Comparison of ENCODE assay signal across 1 cellular context in genomic region chr12:122062832-122063690, GRCh38.
TF ChIP-seq lines count a peak whose summit lies in the region.

No MANE protein-coding gene starts in this region.

TF ChIP-seq in HepG2, 621 proteins besides CTCF, POLR2A, EP300 and RAD21 (continued from another document and continues in another):
- TF ChIP-seq REPIN1 (CRISPR knock-in tag; IDR thresholded peaks at IDR 0.05; ENCODE audit: borderline replicate concordance, low read depth), result 0 out of 2 replicates have a peak, but pooled peaks have one; percentile 40
- no peak for TF ChIP-seq MAZ (IDR thresholded peaks at IDR 0.05; ENCODE audit: borderline replicate concordance, low read depth, low read length)
- TF ChIP-seq MAZ (CRISPR knock-in tag; IDR thresholded peaks at IDR 0.05; ENCODE audit: low read depth), result no peak
- TF ChIP-seq HIC2 (CRISPR knock-in tag; IDR thresholded peaks at IDR 0.05; ENCODE audit: low read depth), result no peak
- no peak for TF ChIP-seq ZNF296 (CRISPR knock-in tag; conservative IDR thresholded peaks at IDR 0.05)
- no peak for TF ChIP-seq SUZ12 (IDR thresholded peaks at IDR 0.05; ENCODE audit: low read depth, low read length)
- no peak for TF ChIP-seq ZBTB1 (CRISPR knock-in tag; IDR thresholded peaks at IDR 0.05; ENCODE audit: borderline replicate concordance)
- TF ChIP-seq ZNF841 (CRISPR knock-in tag; IDR thresholded peaks at IDR 0.05; ENCODE audit: borderline replicate concordance), result no peak
- no peak for TF ChIP-seq SYNCRIP (IDR thresholded peaks at IDR 0.05; ENCODE audit: insufficient read depth, low read depth, low read length)
- no peak for TF ChIP-seq ZNF850 (CRISPR knock-in tag; conservative IDR thresholded peaks at IDR 0.05)
- no peak for TF ChIP-seq PRMT3 (CRISPR knock-in tag; IDR thresholded peaks at IDR 0.05; ENCODE audit: borderline replicate concordance, low read depth)
- TF ChIP-seq ZNF766 (CRISPR knock-in tag; IDR thresholded peaks at IDR 0.05; ENCODE audit: borderline replicate concordance), result no peak
- TF ChIP-seq ZNF496 (CRISPR knock-in tag; IDR thresholded peaks at IDR 0.05; ENCODE audit: insufficient replicate concordance), result no peak
- TF ChIP-seq HDAC2 (CRISPR knock-in tag; IDR thresholded peaks at IDR 0.05), result no peak; the same call in 1 of the 2 replicates
- no peak for TF ChIP-seq SNAI1 (CRISPR knock-in tag; IDR thresholded peaks at IDR 0.05; ENCODE audit: borderline replicate concordance)
- TF ChIP-seq ZNF274 (CRISPR knock-in tag; IDR thresholded peaks at IDR 0.05), result no peak
- TF ChIP-seq ZNF703 (CRISPR knock-in tag; IDR thresholded peaks at IDR 0.05; ENCODE audit: borderline replicate concordance), result no peak
- TF ChIP-seq ZBTB49 (CRISPR knock-in tag; IDR thresholded peaks at IDR 0.05; ENCODE audit: borderline replicate concordance), result no peak
- TF ChIP-seq ZBTB43 (CRISPR knock-in tag; conservative IDR thresholded peaks at IDR 0.05), result no peak
- peak; percentile 5; the same call in 1 of the 2 replicates for TF ChIP-seq ZNF574 (CRISPR knock-in tag; IDR thresholded peaks at IDR 0.05)
- TF ChIP-seq RBAK (CRISPR knock-in tag; IDR thresholded peaks at IDR 0.05), result no peak
- no peak for TF ChIP-seq ZNF883 (CRISPR knock-in tag; IDR thresholded peaks at IDR 0.05; ENCODE audit: not compliant biosample characterization)
- TF ChIP-seq TEAD3 (CRISPR knock-in tag; optimal IDR thresholded peaks at IDR 0.05; ENCODE audit: borderline replicate concordance), result no peak
- no peak for TF ChIP-seq CREB1 (IDR thresholded peaks at IDR 0.05)
- TF ChIP-seq CREB1 (CRISPR knock-in tag; IDR thresholded peaks at IDR 0.05), result peak; percentile 72
- TF ChIP-seq ZBTB7A (CRISPR knock-in tag; IDR thresholded peaks at IDR 0.05), result no peak
- TF ChIP-seq TFE3 (CRISPR knock-in tag; IDR thresholded peaks at IDR 0.05), result no peak; the same call in 1 of the 2 replicates
- no peak for TF ChIP-seq ZNF564 (CRISPR knock-in tag; IDR thresholded peaks at IDR 0.05)
- TF ChIP-seq ZNF513 (CRISPR knock-in tag; conservative IDR thresholded peaks at IDR 0.05), result no peak
- peak; percentile 42; the same call in 1 of the 2 replicates for TF ChIP-seq MTF2 (CRISPR knock-in tag; IDR thresholded peaks at IDR 0.05; ENCODE audit: borderline replicate concordance)
- TF ChIP-seq CREBL2 (CRISPR knock-in tag; IDR thresholded peaks at IDR 0.05; ENCODE audit: borderline replicate concordance), result no peak
- TF ChIP-seq KLF12 (CRISPR knock-in tag; IDR thresholded peaks at IDR 0.05; ENCODE audit: borderline replicate concordance), result no peak
- no peak; the same call in 1 of the 2 replicates for TF ChIP-seq ZNF331 (CRISPR knock-in tag; IDR thresholded peaks at IDR 0.05)
- no peak for TF ChIP-seq ELK4 (CRISPR knock-in tag; IDR thresholded peaks at IDR 0.05; ENCODE audit: borderline replicate concordance)
- TF ChIP-seq FOXA1 (IDR thresholded peaks at IDR 0.05), result no peak
- TF ChIP-seq FOXA1 (CRISPR knock-in tag; IDR thresholded peaks at IDR 0.05), result peak; percentile 65
- TF ChIP-seq ZNF609 (CRISPR knock-in tag; IDR thresholded peaks at IDR 0.05; ENCODE audit: borderline replicate concordance), result peak; percentile 15; the same call in 1 of the 2 replicates
- TF ChIP-seq U2AF1 (optimal IDR thresholded peaks at IDR 0.05; ENCODE audit: low read depth, low read length), result no peak
